In the genomic region with DNA sequence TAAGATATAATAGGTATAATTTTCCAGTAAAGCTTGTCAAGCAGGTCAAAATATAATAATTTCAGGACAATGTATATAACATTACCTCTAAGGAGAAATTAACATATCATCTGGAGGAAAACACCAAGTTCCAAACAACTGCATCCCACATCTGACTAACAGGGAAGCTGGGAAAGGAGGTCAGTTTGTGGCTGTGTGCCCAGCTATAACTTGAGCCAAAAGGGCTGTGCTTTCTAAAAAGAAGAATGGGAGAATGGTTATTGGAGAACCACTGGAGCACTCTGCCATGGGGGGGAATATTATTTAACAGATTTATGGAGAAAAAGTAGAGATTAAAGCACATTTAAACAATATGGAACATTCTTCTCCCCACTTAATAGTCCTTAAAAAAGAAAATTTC, we compare ENCODE assay signal across 25 cellular contexts.
"Had no signal": no experiment of that assay in that cellular context is flagged by ENCODE, and none has a peak within 500 bp of the region (broad histone marks: within the 10 kb centered on the region; RNA-seq: fewer than 3 reads in every experiment).

No MANE protein-coding gene starts in this region.

- H3K4me3 Mint-ChIP-seq: IgD-negative memory B cell had no signal

- H3K4me1 ChIP-seq: SJSA1 had no signal

- DNase-seq: Kasumi-1, MV-4-11, NCI-H1048, NCI-H1105, NCI-H1417, NCI-H1436 treated with DMSO at 0.1 percent for 48 hours, NCI-H1694, NCI-H1930, NCI-H2081, NCI-H2107, NCI-H2227 treated with DMSO at 0.1 percent for 48 hours, NCI-H446, NCI-H510A, NCI-H524 treated with DMSO at 0.1 percent for 48 hours, NCI-H69, NCI-H774, Right ventricle myocardium superior, RPMI8226, SIG-M5 had no signal

- H3K27me3 Mint-ChIP-seq: IgD-negative memory B cell had no signal

- H3K36me3 Mint-ChIP-seq: IgD-negative memory B cell had no signal

- H3K27ac Mint-ChIP-seq: IgD-negative memory B cell had no signal

- H3K36me3 ChIP-seq: SJSA1 had no signal

- H3K27me3 ChIP-seq: SJSA1 had no signal

- H3K9me3 Mint-ChIP-seq: IgD-negative memory B cell had no signal

- H3K9me3 ChIP-seq: SJSA1 had no signal

- H3K4me1 Mint-ChIP-seq: IgD-negative memory B cell had no signal

- ATAC-seq: K562 had no signal

- H3K4me3 ChIP-seq: K562, SJSA1, SK-N-MC had no signal

- H3K27ac ChIP-seq: HL-60, KMS-11, SJSA1, SK-N-MC had no signal
